In the genomic region with DNA sequence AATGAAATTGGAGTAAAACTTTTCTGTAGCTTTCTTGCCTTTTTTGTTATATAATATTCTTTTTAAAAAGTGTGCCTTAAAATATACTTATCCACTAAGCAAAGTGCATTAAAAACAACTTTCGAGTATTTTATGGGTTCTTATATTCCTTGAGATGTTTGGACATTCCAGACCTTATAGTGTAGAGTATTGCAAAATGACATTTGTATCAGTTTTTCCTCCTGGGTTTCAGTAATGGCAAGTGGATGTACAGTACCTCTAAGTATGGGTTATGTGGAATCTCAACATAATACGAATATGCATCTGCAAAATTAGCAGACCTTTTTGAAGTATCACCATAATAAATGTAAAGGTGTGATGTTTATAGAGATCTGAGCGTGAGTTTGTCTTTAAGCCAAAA, we compare ENCODE assay signal across 8 cellular contexts. TPM values are rescaled to one million over a fixed set of nuclear protein-coding genes. Genes with fewer than 3 reads are reported as not detected.
DNase-seq lines count a peak whose midpoint lies in the region; ATAC-seq and TF ChIP-seq lines count a peak whose summit lies in the region.

No MANE protein-coding gene starts in this region.

- H3K36me3 Mint-ChIP-seq in CD8-positive, alpha-beta T cell, result peaks cover 33% of the 10 kb centered on the region
- H3K36me3 Mint-ChIP-seq in neural progenitor cell, result peaks cover 24% of the 10 kb centered on the region

- H3K4me1 Mint-ChIP-seq in CD8-positive, alpha-beta T cell (ENCODE audit: low read depth), result peaks cover 69% of the 10 kb centered on the region
- peaks cover 21% of the 10 kb centered on the region for H3K4me1 Mint-ChIP-seq in neural progenitor cell

- TF ChIP-seq CTCF in CD8-positive, alpha-beta T cell (IDR thresholded peaks at IDR 0.05), result no peak
- no peak for TF ChIP-seq CTCF in neural progenitor cell (IDR thresholded peaks at IDR 0.05)

- peak overlapping the region; percentile 99 for H3K4me3 Mint-ChIP-seq in CD8-positive, alpha-beta T cell
- H3K4me3 Mint-ChIP-seq in neural progenitor cell, result peak overlapping the region; percentile 98

- H3K27ac ChIP-seq in CD8-positive, alpha-beta T cell (ENCODE audit: low read depth, low read length), result peak overlapping the region; percentile 88
- H3K27ac ChIP-seq in ectodermal cell (ENCODE audit: insufficient read depth, low read depth, low read length, poor library complexity, severe bottlenecking) (no peak overlapping the region), neural progenitor cell (no peak overlapping the region)

- H3F3A ChIP-seq in neural progenitor cell (ENCODE audit: low read depth), result peaks cover 28% of the 10 kb centered on the region

- no peaks in the 10 kb centered on the region for H3K27me3 ChIP-seq in CD8-positive, alpha-beta T cell (ENCODE audit: insufficient read depth, low read length)
- H3K27me3 ChIP-seq in ectodermal cell (ENCODE audit: control insufficient read depth, insufficient read depth, low read length, poor library complexity, severe bottlenecking) (no peaks in the 10 kb centered on the region), neural progenitor cell (no peaks in the 10 kb centered on the region)

- no peaks in the 10 kb centered on the region for H3K27me3 Mint-ChIP-seq in CD8-positive, alpha-beta T cell (ENCODE audit: low read depth)
- peaks cover 8% of the 10 kb centered on the region for H3K27me3 Mint-ChIP-seq in neural progenitor cell (ENCODE audit: insufficient read depth, low read depth)

- H3K27ac Mint-ChIP-seq in CD8-positive, alpha-beta T cell, result peak overlapping the region; percentile 19
- no peak overlapping the region for H3K27ac Mint-ChIP-seq in neural progenitor cell

- peak overlapping the region; percentile 83 for H3K9ac ChIP-seq in neural progenitor cell

- WGBS in ectodermal cell, 2 experiments, result 57% methylated on average over 3 of the region's 3 CpGs; no CpG with 5 or more reads in 1 of the 2 experiments

- no peak for ATAC-seq in CD8-positive, alpha-beta T cell

- no peak overlapping the region for H2AFZ ChIP-seq in neural progenitor cell (replicated peaks)

- no peaks in the 10 kb centered on the region for H3K9me3 ChIP-seq in CD8-positive, alpha-beta T cell (ENCODE audit: low read length)
- no peaks in the 10 kb centered on the region for H3K9me3 ChIP-seq in ectodermal cell (ENCODE audit: control insufficient read depth, low read length)
- no peaks in the 10 kb centered on the region for H3K9me3 ChIP-seq in neural progenitor cell (ENCODE audit: low read depth)

- peaks cover 83% of the 10 kb centered on the region for H3K79me2 ChIP-seq in neural progenitor cell (ENCODE audit: low read depth)

- intact Hi-C loops in CD8-positive, alpha-beta T cell (cut with DNase I, micrococcal nuclease), result loop anchor here (5.0 kb wide), 2 partner anchors 365 to 385 kb away; a partner anchor contains a TSS

- H3K36me3 ChIP-seq in CD8-positive, alpha-beta T cell (ENCODE audit: insufficient read depth, low read length), result no peaks in the 10 kb centered on the region
- H3K36me3 ChIP-seq in ectodermal cell (ENCODE audit: control insufficient read depth, insufficient read depth, low read length) (no peaks in the 10 kb centered on the region), neural progenitor cell (no peaks in the 10 kb centered on the region)

- no peak for DNase-seq in CD8-positive, alpha-beta T cell
- DNase-seq in NAMALWA (ENCODE audit: low spot score) (peak; percentile 51), neural progenitor cell (ENCODE audit: low spot score) (no peak), hippocampal formation (lab: John Stamatoyannopoulos, UW) (no peak), NCI-H2171 treated with DMSO at 0.1 percent for 48 hours (lab: John Stamatoyannopoulos, UW) (no peak), COR-L47 (lab: John Stamatoyannopoulos, UW) (no peak)
- DNase-seq in activated effector memory CD4-positive, alpha-beta T cell treated with anti-CD3 and anti-CD28 coated beads, Interleukin-2, amount 50 U/mL, for 16 hours, result no peak

- H3K4me3 ChIP-seq in CD8-positive, alpha-beta T cell (ENCODE audit: low read depth, low read length), result peak overlapping the region; percentile 93
- H3K4me3 ChIP-seq in ectodermal cell (ENCODE audit: insufficient read depth, low read depth, low read length) (peak overlapping the region; percentile 85), neural progenitor cell (peak overlapping the region; percentile 84)

- peaks cover 54% of the 10 kb centered on the region for H3K4me1 ChIP-seq in CD8-positive, alpha-beta T cell (ENCODE audit: insufficient read depth, low read length)
- H3K4me1 ChIP-seq in ectodermal cell (ENCODE audit: control insufficient read depth, insufficient read depth, low read length), result peaks cover 4% of the 10 kb centered on the region
- peaks cover 18% of the 10 kb centered on the region for H3K4me1 ChIP-seq in neural progenitor cell

- H4K20me1 ChIP-seq in neural progenitor cell (ENCODE audit: low read depth), result peaks cover 52% of the 10 kb centered on the region

- CTCF ChIA-PET in CD8-positive, alpha-beta T cell (lab: Charles Lee), result interaction anchor here (1.1 to 3.0 kb wide), 5 partner anchors 7 to 100 kb away, joined by 3 to 27 read pairs (median 5); no protein-coding TSS in a partner anchor

- no peaks in the 10 kb centered on the region for H3K9me3 Mint-ChIP-seq in CD8-positive, alpha-beta T cell
- H3K9me3 Mint-ChIP-seq in neural progenitor cell, result peaks cover 10% of the 10 kb centered on the region

- peak overlapping the region; percentile 93 for H3K4me2 ChIP-seq in neural progenitor cell

- POLR2A ChIA-PET in CD8-positive, alpha-beta T cell (lab: Charles Lee), result interaction anchor here (0.9 kb wide), 1 partner anchor 38 kb away, joined by 3 read pairs; no protein-coding TSS in a partner anchor

RNA-seq across cellular contexts. Expression of a gene that starts 2.7 kb away (rescaled TPM):
- 100 to 1,000 TPM; 130 to 132 TPM for total RNA-seq in CD8-positive, alpha-beta T cell
- 43.8 TPM for polyA plus RNA-seq in ectodermal cell (2013, experiment 1 of 4)
- 44.1 TPM for polyA plus RNA-seq in ectodermal cell (2013, experiment 2 of 4)
- polyA plus RNA-seq in ectodermal cell (2013, experiment 3 of 4), result 38.5 TPM
- 42.4 TPM for polyA plus RNA-seq in ectodermal cell (2013, experiment 4 of 4)
- 56.1 and 75.5 TPM in 2 replicates for total RNA-seq in neural progenitor cell (ENCODE audit: low replicate concordance)
